In the genomic region with DNA sequence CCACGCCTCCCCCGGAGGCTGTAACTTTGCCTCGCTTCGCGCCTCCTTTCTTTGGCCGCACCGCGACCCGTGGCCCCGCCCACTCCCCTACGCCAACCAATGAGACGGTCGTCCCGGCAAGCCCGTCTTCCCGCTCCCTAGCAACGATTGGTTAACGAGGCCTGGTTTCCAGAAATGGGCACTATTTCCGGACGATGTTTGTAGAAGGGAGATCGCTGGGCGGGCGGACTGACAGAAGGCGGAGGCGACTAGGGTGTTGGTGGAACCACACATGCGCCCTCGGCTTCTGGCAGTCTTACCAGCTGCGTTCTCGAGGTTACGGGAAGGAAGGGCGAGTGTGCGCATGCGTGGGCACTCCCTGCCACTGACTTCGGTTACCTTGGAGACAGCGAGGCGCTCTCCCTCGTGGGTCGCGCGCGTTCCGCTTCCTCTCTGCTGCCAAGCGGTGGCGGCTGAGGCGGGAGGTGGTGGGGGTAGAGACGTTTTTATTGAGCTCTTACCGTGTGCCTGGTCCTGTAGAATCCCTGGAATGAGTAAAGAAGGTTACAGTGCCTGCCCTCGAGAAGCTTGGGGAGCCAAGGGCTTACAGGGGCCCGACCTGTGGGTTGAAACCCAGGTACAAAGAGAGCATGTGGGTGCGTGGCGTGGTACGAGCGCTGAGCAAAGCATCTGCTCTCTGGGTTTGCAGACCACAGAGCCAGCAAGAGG, we compare ENCODE assay signal across 8 cellular contexts. TPM values are rescaled to one million over a fixed set of nuclear protein-coding genes. Genes with fewer than 3 reads are reported as not detected.
DNase-seq lines count a peak whose midpoint lies in the region; ATAC-seq and TF ChIP-seq lines count a peak whose summit lies in the region.

No MANE protein-coding gene starts in this region.

- intact Hi-C loops in esophagus squamous epithelium (cut with DNase I) = no loop called here

- H3K36me3 ChIP-seq in DOHH2 (ENCODE audit: control insufficient read depth, low read length) (peaks cover 7% of the 10 kb centered on the region; the same call in 1 of the 2 replicates), KOPT-K1 (ENCODE audit: insufficient read depth, low read length) (no peaks in the 10 kb centered on the region), Peyer's patch (no peaks in the 10 kb centered on the region), esophagus squamous epithelium (no peaks in the 10 kb centered on the region)

- 0 to 1% methylated on average over 14 to 22 of the region's 53 CpGs for WGBS in esophagus squamous epithelium, 2 donors

- no peaks in the 10 kb centered on the region for H3K9me3 ChIP-seq in DOHH2 (ENCODE audit: control insufficient read depth, insufficient read depth, low read length)
- no peaks in the 10 kb centered on the region for H3K9me3 ChIP-seq in KOPT-K1 (ENCODE audit: insufficient read depth, low read length, poor library complexity, severe bottlenecking)
- H3K9me3 ChIP-seq in Peyer's patch = no peaks in the 10 kb centered on the region
- no peaks in the 10 kb centered on the region for H3K9me3 ChIP-seq in esophagus squamous epithelium

- DNase-seq in Peyer's patch = peak; percentile 99 to 100 (median 100)
- peak; percentile 100 for DNase-seq in activated T-helper 1 cell treated with Interleukin-2 at 50 U/mL for 16 hours (ENCODE audit: low read depth)
- DNase-seq in esophagus squamous epithelium (lab: John Stamatoyannopoulos, UW) = peak; percentile 99
- DNase-seq in myocyte (ENCODE audit: low read depth) = peak; percentile 100
- DNase-seq in stimulated activated CD8-positive, alpha-beta memory T cell treated with anti-CD3 and anti-CD28 coated beads, Interleukin-7, amount 100 ng/mL, for 4 hours (ENCODE audit: low read depth in 2 of 2) = peak; percentile 100

- H3K79me2 ChIP-seq in DOHH2 (ENCODE audit: control insufficient read depth, low read length) = peaks cover 43% of the 10 kb centered on the region

- H3K27ac ChIP-seq in DOHH2 (ENCODE audit: low read depth, low read length) (peak overlapping the region; percentile 73), KOPT-K1 (ENCODE audit: low read depth, low read length, poor library complexity, severe bottlenecking) (peak overlapping the region; percentile 84), Peyer's patch (peak overlapping the region; percentile 98 to 100 (median 100)), esophagus squamous epithelium (peak overlapping the region; percentile 77 to 100 (median 99))

- peaks cover 49% of the 10 kb centered on the region for H3K4me1 ChIP-seq in DOHH2 (ENCODE audit: control insufficient read depth, low read length)
- H3K4me1 ChIP-seq in Peyer's patch = peaks cover 8 to 82% (median 27%) of the 10 kb centered on the region in 4 donors
- peaks cover 48 to 89% (median 74%) of the 10 kb centered on the region in 3 donors for H3K4me1 ChIP-seq in esophagus squamous epithelium

- no peaks in the 10 kb centered on the region for H3K9me2 ChIP-seq in DOHH2 (replicated peaks; ENCODE audit: control insufficient read depth, low read length)

- peaks cover 22% of the 10 kb centered on the region for H3F3A ChIP-seq in DOHH2 (ENCODE audit: control insufficient read depth, insufficient read depth)

- H3K27me3 ChIP-seq in DOHH2 (ENCODE audit: control insufficient read depth, low read length) (peaks cover 12% of the 10 kb centered on the region), Peyer's patch (no peaks in the 10 kb centered on the region), esophagus squamous epithelium (no peaks in the 10 kb centered on the region)

- no peak for TF ChIP-seq POLR2A in Peyer's patch (IDR thresholded peaks at IDR 0.05)
- peak in 3 of 4 donors; percentile 35 to 85 (median 44) for TF ChIP-seq POLR2A in esophagus squamous epithelium (IDR thresholded peaks at IDR 0.05)

- TF ChIP-seq CTCF in DOHH2 (IDR thresholded peaks at IDR 0.05; ENCODE audit: low read depth, low read length, poor library complexity, severe bottlenecking) = no peak
- TF ChIP-seq CTCF in Peyer's patch (IDR thresholded peaks at IDR 0.05) = peak in 2 of 6 experiments; percentile 5 to 19
- peak in 2 of 6 experiments; percentile 18 to 20 for TF ChIP-seq CTCF in esophagus squamous epithelium (IDR thresholded peaks at IDR 0.05)

- no peaks in the 10 kb centered on the region for H4K20me1 ChIP-seq in DOHH2 (ENCODE audit: control insufficient read depth, insufficient read depth, low read depth, low read length)

- peak overlapping the region; percentile 81 for H3K4me2 ChIP-seq in DOHH2 (ENCODE audit: low read length)

- ATAC-seq in GM21825 (IDR thresholded peaks at IDR 0.05; ENCODE audit: unreplicated experiment) = peak; percentile 57

- H3K4me3 ChIP-seq in DOHH2 (ENCODE audit: low read length) (peak overlapping the region; percentile 97), Peyer's patch (peak overlapping the region; percentile 85 to 92 (median 88)), esophagus squamous epithelium (peak overlapping the region; percentile 56 to 95 (median 86))

RNA-seq across cellular contexts. Expression of gene MAP3K14, which starts 0.4 kb away (rescaled TPM):
- total RNA-seq in Peyer's patch = 10 to 100 TPM; 16.5 to 30.4 (median 24.7) TPM
- 10 to 100 TPM in 1 of 4 donors, 1 to 10 TPM in 3; 3.7 to 14.7 (median 6.7) TPM for total RNA-seq in esophagus squamous epithelium
- total RNA-seq in myocyte = 9.2 and 16.4 TPM in 2 replicates
- polyA plus RNA-seq in myocyte (2012) = 10.6 TPM

RNA-seq across cellular contexts. Expression of gene SPATA32, which starts 55.4 kb away (rescaled TPM):
- total RNA-seq in Peyer's patch (not detected), esophagus squamous epithelium (not detected), myocyte (not detected in 2 replicates)
- polyA plus RNA-seq in myocyte (2012) = not detected

Comparison
In these comparisons a context has a peak if more than half of its experiments do, and no peak if none do; other contexts are left out.
1. Peak in every context shown above with its lines: DNase-seq, ATAC-seq, H3K4me3 ChIP-seq and H3K27ac ChIP-seq.
2. POLR2A ChIP-seq: peak in esophagus squamous epithelium (3 of 4); none in Peyer's patch (0 of 2).